ENCODE assay signal across 24 cellular contexts in genomic region chr12:5018677-5019076, GRCh38. TPM values are rescaled to one million over a fixed set of nuclear protein-coding genes. Genes with fewer than 3 reads are reported as not detected.
A peak's percentile ranks its signal among the peaks of the same experiment; 100 is the strongest.
DNase-seq lines count a peak whose midpoint lies in the region; FAIRE-seq and TF ChIP-seq lines count a peak whose summit lies in the region.
"Had no signal": no experiment of that assay in that cellular context is flagged by ENCODE, and none has a peak within 500 bp of the region (broad histone marks: within the 10 kb centered on the region; RNA-seq: fewer than 3 reads in every experiment).

No MANE protein-coding gene starts in this region.

- peaks cover 7% of the 10 kb centered on the region for H3K9me3 Mint-ChIP-seq in MCF 10A (ENCODE audit: unreplicated experiment)
- H3K9me3 Mint-ChIP-seq: CD4-positive, alpha-beta T cell; CD8-positive, alpha-beta T cell had no signal

- TF ChIP-seq CTCF in mammary epithelial cell (conservative IDR thresholded peaks at IDR 0.05 in 1 of 2, IDR thresholded peaks at IDR 0.05 in 1 of 2; ENCODE audit: extremely low read depth in 1 of 2, insufficient read depth in 1 of 2, low read depth in 1 of 2, low read length in 2 of 2) (no peak), MCF 10A (IDR thresholded peaks at IDR 0.05; ENCODE audit: unreplicated experiment) (no peak), bronchial epithelial cell (IDR thresholded peaks at IDR 0.05; ENCODE audit: insufficient read depth, low read length, severe bottlenecking) (no peak)

- no peak overlapping the region for H3K27ac Mint-ChIP-seq in MCF 10A (ENCODE audit: low read depth, unreplicated experiment)
- H3K27ac Mint-ChIP-seq: B cell; CD4-positive, alpha-beta T cell; CD8-positive, alpha-beta T cell had no signal

- H3K4me1 ChIP-seq in mammary epithelial cell (ENCODE audit: insufficient read depth, low read length): peaks cover 6% of the 10 kb centered on the region
- H3K4me1 ChIP-seq: A549, Caco-2 had no signal

- no peaks in the 10 kb centered on the region for H3K9me3 ChIP-seq in mammary epithelial cell (replicated peaks; ENCODE audit: insufficient read depth, low read length)
- H3K9me3 ChIP-seq: A549; BLaER1 treated with 17β-estradiol and CSF1 and Interleukin-3, amounts not matched to agents 10 nM and 100 nM; Caco-2 had no signal

- no peak overlapping the region for H2AFZ ChIP-seq in mammary epithelial cell (ENCODE audit: low read depth, low read length)

- CTCF ChIA-PET in mammary epithelial cell (lab: Charles Lee; ENCODE audit: low non-redundant PET): no interaction called here
- CTCF ChIA-PET in MCF 10A (lab: Yijun Ruan, JAX): interaction anchor here (0.7 to 1.6 kb wide), 5 partner anchors 15 to 169 kb away, joined by 3 to 5 read pairs (median 3); no protein-coding TSS in a partner anchor

- peak; percentile 47 for FAIRE-seq in bronchial epithelial cell (lab: Jason Lieb, UNC)
- FAIRE-seq: A549, D721Med, G401.6, GM12891, GM19239 had no signal

- no peaks in the 10 kb centered on the region for H3K4me1 Mint-ChIP-seq in MCF 10A (ENCODE audit: insufficient read depth, unreplicated experiment)
- H3K4me1 Mint-ChIP-seq: B cell had no signal

- no peaks in the 10 kb centered on the region for H3K27me3 ChIP-seq in mammary epithelial cell (ENCODE audit: insufficient read depth, low read length)
- no peaks in the 10 kb centered on the region for H3K27me3 ChIP-seq in bronchial epithelial cell (ENCODE audit: control insufficient read depth, insufficient read depth, low read length)
- H3K27me3 ChIP-seq: BLaER1 treated with 17β-estradiol and CSF1 and Interleukin-3, amounts not matched to agents 10 nM and 100 nM had no signal

- POLR2A ChIA-PET in MCF 10A (lab: Yijun Ruan, JAX): no interaction called here

- H3K36me3 Mint-ChIP-seq in MCF 10A (ENCODE audit: insufficient read depth, unreplicated experiment): peaks cover 4% of the 10 kb centered on the region
- H3K36me3 Mint-ChIP-seq: CD8-positive, alpha-beta T cell had no signal

- BruUV-seq in mammary epithelial cell (replicated peaks; lab: Mats Ljungman, UMichigan): no TSS peak
- BruUV-seq in MCF 10A (replicated peaks; lab: Mats Ljungman, UMichigan): no TSS peak

- 0% methylated on average over 3 of the region's 3 CpGs for WGBS in mammary epithelial cell (ENCODE audit: low coverage, missing lambda C conversion rate)

- no peaks in the 10 kb centered on the region for H3K27me3 Mint-ChIP-seq in MCF 10A (ENCODE audit: insufficient read depth, unreplicated experiment)

- DNase-seq in mammary epithelial cell (peak; percentile 6), MCF 10A (ENCODE audit: unreplicated experiment) (no peak), bronchial epithelial cell (ENCODE audit: low read depth) (peak; percentile 36), mesenteric fat pad (ENCODE audit: low spot score) (peak; percentile 49), NCI-H1417 (lab: John Stamatoyannopoulos, UW) (no peak), NCI-H2107 treated with DMSO at 0.1 percent for 48 hours (lab: John Stamatoyannopoulos, UW; ENCODE audit: unreplicated experiment) (no peak)
- DNase-seq: AML-193; Caco-2; Calu3; CD4-positive, alpha-beta T cell; CD8-positive, alpha-beta T cell; DMS79 treated with DMSO at 0.1 percent for 48 hours; GF-D8 had no signal

- H3K36me3 ChIP-seq in mammary epithelial cell (ENCODE audit: insufficient read depth, low read length) (no peaks in the 10 kb centered on the region), bronchial epithelial cell (ENCODE audit: control insufficient read depth, insufficient read depth, low read length) (no peaks in the 10 kb centered on the region)
- H3K36me3 ChIP-seq: BLaER1 treated with 17β-estradiol and CSF1 and Interleukin-3, amounts not matched to agents 10 nM and 100 nM had no signal

- in situ Hi-C loops in mammary epithelial cell (cut with MboI; ENCODE audit: low sequenced_read_pairs in 2 of 2): no loop called here

- H3K4me3 Mint-ChIP-seq in MCF 10A (ENCODE audit: unreplicated experiment): no peak overlapping the region
- H3K4me3 Mint-ChIP-seq: B cell; CD4-positive, alpha-beta T cell; CD8-positive, alpha-beta T cell had no signal

- H3K4me2 ChIP-seq in mammary epithelial cell (ENCODE audit: insufficient read depth, low read depth, low read length): no peak overlapping the region
- H3K4me2 ChIP-seq: A549 had no signal

- dilution Hi-C loops in mammary epithelial cell (cut with HindIII; ENCODE audit: low sequenced_read_pairs): loop anchor here (5.0 kb wide), 2 partner anchors 44 to 61 kb away; no protein-coding TSS in a partner anchor

- H3K79me2 ChIP-seq in mammary epithelial cell (ENCODE audit: insufficient read depth, low read length): no peaks in the 10 kb centered on the region

- H3K4me3 ChIP-seq in mammary epithelial cell (replicated peaks in 1 of 3; ENCODE audit: insufficient read depth in 1 of 3, low read depth in 2 of 3, low read length in 3 of 3): no peak overlapping the region
- H3K4me3 ChIP-seq in bronchial epithelial cell (ENCODE audit: low read depth, low read length): no peak overlapping the region
- H3K4me3 ChIP-seq: A549; BLaER1 treated with 17β-estradiol and CSF1 and Interleukin-3, amounts not matched to agents 10 nM and 100 nM had no signal

- H3K27ac ChIP-seq in mammary epithelial cell (ENCODE audit: insufficient read depth, low read depth, low read length): no peak overlapping the region
- H3K27ac ChIP-seq: 22Rv1; A549; BLaER1 treated with 17β-estradiol and CSF1 and Interleukin-3, amounts not matched to agents 10 nM and 100 nM; C4-2B had no signal

- no peaks in the 10 kb centered on the region for H4K20me1 ChIP-seq in mammary epithelial cell (ENCODE audit: insufficient read depth, low read length)

- H3K9ac ChIP-seq in mammary epithelial cell (ENCODE audit: insufficient read depth, low read length): no peak overlapping the region
- H3K9ac ChIP-seq: BLaER1 treated with 17β-estradiol and CSF1 and Interleukin-3, amounts not matched to agents 10 nM and 100 nM had no signal

- intact Hi-C loops in mammary epithelial cell (cut with micrococcal nuclease) (no loop called here), MCF 10A (cut with micrococcal nuclease) (no loop called here)

RNA-seq across cellular contexts. Expression of gene KCNA5, which starts 25.0 kb away (rescaled TPM):
- total RNA-seq in mammary epithelial cell (not detected), MCF 10A (2022) (not detected in 2 replicates), bronchial epithelial cell (not detected in 2 replicates), mesenteric fat pad (0.13 TPM)
- polyA plus RNA-seq in mammary epithelial cell: not detected
- polyA minus RNA-seq in mammary epithelial cell: not detected
- total RNA-seq: A172; Caco-2; Calu3; CD4-positive, alpha-beta T cell; CD8-positive, alpha-beta T cell had no signal
- polyA plus RNA-seq: A549, BJ had no signal

Comparison
In these comparisons a context has a peak if more than half of its experiments do, and no peak if none do; other contexts are left out.
1. DNase-seq: peak in mammary epithelial cell (single experiment), bronchial epithelial cell (single experiment) and mesenteric fat pad (single experiment); none in MCF 10A (single experiment), NCI-H1417 (0 of 3) and NCI-H2107 treated with DMSO at 0.1 percent for 48 hours (single experiment).